In the genomic region with DNA sequence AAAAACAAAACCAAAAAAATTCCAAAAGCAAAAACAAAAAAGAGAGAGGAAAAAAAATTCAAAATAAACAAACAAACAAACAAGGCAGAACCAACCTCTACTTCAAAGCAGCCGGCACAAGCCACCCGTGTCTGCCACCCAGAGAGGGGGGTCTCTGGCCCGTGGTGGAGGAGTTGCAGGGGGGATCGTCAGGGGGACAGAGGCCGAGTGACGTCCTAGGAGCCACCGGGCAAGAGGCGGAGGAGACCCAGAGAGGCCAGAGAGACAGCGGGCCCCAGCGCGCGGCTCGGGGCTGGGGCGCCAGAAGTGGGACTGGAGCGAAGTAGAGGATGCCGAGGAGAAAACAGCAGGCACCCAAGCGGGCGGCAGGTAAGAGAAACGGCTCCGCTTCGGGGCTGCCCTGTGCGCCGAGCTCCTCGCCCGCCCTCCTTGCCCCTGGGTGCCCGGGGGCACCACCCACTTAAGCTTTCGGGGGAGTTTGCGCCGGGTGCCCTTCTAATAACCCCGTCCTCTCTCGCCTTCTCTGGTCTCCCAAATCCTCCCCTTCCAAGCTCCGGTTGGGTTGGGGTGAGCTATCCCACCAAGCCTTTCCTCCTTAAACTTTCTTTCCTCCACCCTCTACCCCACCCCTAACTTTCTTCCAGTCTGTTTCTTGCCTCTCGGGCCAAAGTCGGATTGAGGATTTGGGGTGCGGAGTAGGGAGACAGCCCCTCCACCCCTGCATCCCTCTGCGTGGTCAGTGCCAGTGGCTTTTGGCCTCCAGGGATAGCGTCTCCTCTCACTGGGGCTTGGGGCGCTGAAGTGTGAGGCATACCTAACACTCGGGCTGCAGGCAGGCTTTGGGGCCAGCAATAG, we compare ENCODE assay signal across 8 cellular contexts. TPM values are rescaled to one million over a fixed set of nuclear protein-coding genes. Genes with fewer than 3 reads are reported as not detected.
DNase-seq lines count a peak whose midpoint lies in the region; ATAC-seq and TF ChIP-seq lines count a peak whose summit lies in the region.

No MANE protein-coding gene starts in this region.

- H3K4me1 ChIP-seq in body of pancreas, result peaks cover 27% of the 10 kb centered on the region
- peaks cover 0 to 19% (median 2%) of the 10 kb centered on the region in 4 donors for H3K4me1 ChIP-seq in liver (ENCODE audit: control insufficient read depth in 4 of 4, insufficient read depth in 4 of 4, low read length in 3 of 4)

- POLR2A ChIA-PET in CD4-positive, alpha-beta T cell (lab: Charles Lee), result interaction anchor here (0.7 to 8.1 kb wide), 12 partner anchors 9 to 769 kb away, joined by 3 to 120 read pairs (median 3); no protein-coding TSS in a partner anchor

- peak overlapping the region; percentile 89 for H3K27ac Mint-ChIP-seq in CD4-positive, alpha-beta T cell
- H3K27ac Mint-ChIP-seq in stimulated activated effector memory CD8-positive, alpha-beta T cell treated with anti-CD3 and anti-CD28 coated beads, Interleukin-12 subunit alpha, Interleukin-12 subunit beta, amount 100 ng/mL, for 72 hours, result peak overlapping the region; percentile 48

- H3K36me3 ChIP-seq in body of pancreas (replicated peaks in 1 of 2; ENCODE audit: insufficient read depth in 1 of 2, low read depth in 2 of 2) (no peaks in the 10 kb centered on the region), liver (ENCODE audit: control insufficient read depth in 4 of 4, insufficient read depth in 3 of 4, low read depth in 1 of 4, low read length in 3 of 4) (no peaks in the 10 kb centered on the region)

- TF ChIP-seq RAD21 in liver (IDR thresholded peaks at IDR 0.05), result peak in 1 of 2 donors; percentile 28

- CTCF ChIA-PET in CD4-positive, alpha-beta T cell (lab: Charles Lee), result interaction anchor here (1.5 kb wide), 1 partner anchor 661 kb away, joined by 3 read pairs; no protein-coding TSS in a partner anchor

- WGBS in body of pancreas, 2 donors, result 9 to 13% methylated on average over 37 to 39 of the region's 39 CpGs
- 4% methylated on average over 39 of the region's 39 CpGs for WGBS in liver

- H3K9ac ChIP-seq in liver (ENCODE audit: low read depth in 1 of 2, low read length in 2 of 2), result peak overlapping the region; percentile 63 to 72

- peak; percentile 25 to 59 (median 47) for DNase-seq in CD4-positive, alpha-beta T cell
- DNase-seq in SK-N-DZ (ENCODE audit: low spot score) (peak; percentile 45), body of pancreas (peak in 3 of 4 donors; percentile 6 to 30 (median 28)), NK-92 (lab: John Stamatoyannopoulos, UW; ENCODE audit: unreplicated experiment) (no peak), RKO (ENCODE audit: low spot score) (no peak)
- no peak for DNase-seq in stimulated activated effector memory CD8-positive, alpha-beta T cell treated with anti-CD3 and anti-CD28 coated beads, Interleukin-12 subunit alpha, Interleukin-12 subunit beta, amount 100 ng/mL, for 72 hours (ENCODE audit: low spot score in 2 of 2)

- no peaks in the 10 kb centered on the region for H3K9me3 ChIP-seq in CD4-positive, alpha-beta T cell (ENCODE audit: control insufficient read depth, low read length)
- no peaks in the 10 kb centered on the region for H3K9me3 ChIP-seq in body of pancreas
- no peaks in the 10 kb centered on the region for H3K9me3 ChIP-seq in liver (ENCODE audit: control insufficient read depth in 4 of 4, low read length in 3 of 4)

- H3K4me3 Mint-ChIP-seq in CD4-positive, alpha-beta T cell, result peak overlapping the region; percentile 95
- H3K4me3 Mint-ChIP-seq in stimulated activated effector memory CD8-positive, alpha-beta T cell treated with anti-CD3 and anti-CD28 coated beads, Interleukin-12 subunit alpha, Interleukin-12 subunit beta, amount 100 ng/mL, for 72 hours, result peak overlapping the region; percentile 56

- ATAC-seq in CD4-positive, alpha-beta T cell (ENCODE audit: poor library complexity), result peak; percentile 39
- ATAC-seq in body of pancreas (peak; percentile 34), HG03135 (IDR thresholded peaks at IDR 0.05; ENCODE audit: unreplicated experiment) (no peak)
- ATAC-seq in stimulated activated effector memory CD8-positive, alpha-beta T cell treated with anti-CD3 and anti-CD28 coated beads, Interleukin-12 subunit alpha, Interleukin-12 subunit beta, amount 100 ng/mL, for 72 hours, result peak; percentile 46

- H3K27me3 Mint-ChIP-seq in CD4-positive, alpha-beta T cell, result peaks cover 6% of the 10 kb centered on the region

- TF ChIP-seq CTCF in CD4-positive, alpha-beta T cell (IDR thresholded peaks at IDR 0.05), result no peak
- TF ChIP-seq CTCF in body of pancreas (IDR thresholded peaks at IDR 0.05), result no peak
- TF ChIP-seq CTCF in liver (IDR thresholded peaks at IDR 0.05; ENCODE audit: low read depth, low read length, missing input control), result no peak

- peak overlapping the region; percentile 85 for H3K27ac ChIP-seq in CD4-positive, alpha-beta T cell (ENCODE audit: low read depth, low read length)
- peak overlapping the region; percentile 36 to 58 (median 48) for H3K27ac ChIP-seq in body of pancreas
- peak overlapping the region; percentile 86 to 93 for H3K27ac ChIP-seq in liver (ENCODE audit: low read depth in 1 of 2, low read length in 2 of 2)

- H3K9me3 Mint-ChIP-seq in CD4-positive, alpha-beta T cell, result no peaks in the 10 kb centered on the region
- no peaks in the 10 kb centered on the region for H3K9me3 Mint-ChIP-seq in stimulated activated effector memory CD8-positive, alpha-beta T cell treated with anti-CD3 and anti-CD28 coated beads, Interleukin-12 subunit alpha, Interleukin-12 subunit beta, amount 100 ng/mL, for 72 hours

- intact Hi-C loops in CD4-positive, alpha-beta T cell (cut with DNase I, micrococcal nuclease), result loop anchor here in 1 of 2 experiments (1.0 to 10.0 kb wide), 4 partner anchors 28 to 563 kb away; no protein-coding TSS in a partner anchor
- intact Hi-C loops in body of pancreas (cut with DNase I), result no loop called here

- peaks cover 56% of the 10 kb centered on the region for H3K4me1 Mint-ChIP-seq in CD4-positive, alpha-beta T cell (ENCODE audit: low read depth)
- H3K4me1 Mint-ChIP-seq in stimulated activated effector memory CD8-positive, alpha-beta T cell treated with anti-CD3 and anti-CD28 coated beads, Interleukin-12 subunit alpha, Interleukin-12 subunit beta, amount 100 ng/mL, for 72 hours, result peaks cover 17% of the 10 kb centered on the region

- no peaks in the 10 kb centered on the region for H3K27me3 ChIP-seq in CD4-positive, alpha-beta T cell (ENCODE audit: control insufficient read depth, insufficient read depth, low read length)
- H3K27me3 ChIP-seq in body of pancreas (no peaks in the 10 kb centered on the region), liver (ENCODE audit: control insufficient read depth in 4 of 4, insufficient read depth in 4 of 4, low read length in 3 of 4) (no peaks in the 10 kb centered on the region)

- TF ChIP-seq POLR2A in body of pancreas (IDR thresholded peaks at IDR 0.05), result peak in 1 of 3 donors; percentile 18

- H3K36me3 Mint-ChIP-seq in CD4-positive, alpha-beta T cell (ENCODE audit: low read depth), result peaks cover 29% of the 10 kb centered on the region
- H3K36me3 Mint-ChIP-seq in stimulated activated effector memory CD8-positive, alpha-beta T cell treated with anti-CD3 and anti-CD28 coated beads, Interleukin-12 subunit alpha, Interleukin-12 subunit beta, amount 100 ng/mL, for 72 hours, result no peaks in the 10 kb centered on the region

- peak overlapping the region; percentile 16 to 19 for H3K4me3 ChIP-seq in body of pancreas
- peak overlapping the region; percentile 75 to 84 (median 77) for H3K4me3 ChIP-seq in liver (ENCODE audit: low read depth in 1 of 3, low read length in 3 of 3)

TF ChIP-seq in liver, 16 proteins besides CTCF, POLR2A, EP300 and RAD21:
- TF ChIP-seq TAF1 (conservative IDR thresholded peaks at IDR 0.05) (peak; percentile 56), HNF4G (IDR thresholded peaks at IDR 0.05) (no peak)

RNA-seq across cellular contexts. Expression of a gene that starts 1.0 kb away (rescaled TPM):
- 10 to 100 TPM; 26.1 to 27.4 TPM for total RNA-seq in CD4-positive, alpha-beta T cell
- polyA plus RNA-seq in SK-N-DZ (2014; cell fraction: cytosol; rRNA removed), result 1.9 and 3.5 TPM in 2 replicates
- polyA plus RNA-seq in SK-N-DZ (2014; cell fraction: nucleus; rRNA removed), result 1.4 and 3.7 TPM in 2 replicates
- total RNA-seq in body of pancreas, result 1 to 10 TPM; 6.0 to 9.6 TPM
- total RNA-seq in liver, result 10 to 100 TPM in 1 of 2 donors, 1 to 10 TPM in 1; 2.9 to 11.3 TPM
- 1 to 10 TPM; 7.6 to 7.9 TPM for polyA plus RNA-seq in liver

Comparison
In these comparisons a context has a peak if more than half of its experiments do, and no peak if none do; other contexts are left out.
1. DNase-seq: peak in CD4-positive, alpha-beta T cell (10 of 10), SK-N-DZ (single experiment) and body of pancreas (3 of 4); none in stimulated activated effector memory CD8-positive, alpha-beta T cell treated with anti-CD3 and anti-CD28 coated beads, Interleukin-12 subunit alpha, Interleukin-12 subunit beta, amount 100 ng/mL, for 72 hours (0 of 2), NK-92 (single experiment) and RKO (single experiment).
2. Peak in every context shown above with its lines, with median percentiles within 50 percentile points of each other: H3K27ac ChIP-seq.